In genomic region chr14:75277796-75278421, GRCh38 we compare ENCODE assay signal across 8 cellular contexts. TPM values are rescaled to one million over a fixed set of nuclear protein-coding genes. Genes with fewer than 3 reads are reported as not detected.
DNase-seq lines count a peak whose midpoint lies in the region; FAIRE-seq and TF ChIP-seq lines count a peak whose summit lies in the region.

No MANE protein-coding gene starts in this region.

- peak overlapping the region; percentile 78 for H3K4me3 Mint-ChIP-seq in T-helper 1 cell treated with Interleukin-12 subunit alpha and Interleukin-12 subunit beta and Interleukin-4 antibody, amounts not matched to agents 30 μg/mL and 1 μg/mL, for 36 hours

- no peak for FAIRE-seq in RCC 7860 (lab: Jason Lieb, UNC)

- H3K9me3 Mint-ChIP-seq in T-helper 1 cell treated with Interleukin-12 subunit alpha and Interleukin-12 subunit beta and Interleukin-4 antibody, amounts not matched to agents 30 μg/mL and 1 μg/mL, for 36 hours, result no peaks in the 10 kb centered on the region

- H3K27me3 Mint-ChIP-seq in T-helper 1 cell treated with Interleukin-12 subunit alpha and Interleukin-12 subunit beta and Interleukin-4 antibody, amounts not matched to agents 30 μg/mL and 1 μg/mL, for 36 hours (ENCODE audit: low read depth), result peaks cover 81% of the 10 kb centered on the region

- H3K4me3 ChIP-seq in coronary artery, result peak overlapping the region; percentile 93

- H3K36me3 Mint-ChIP-seq in T-helper 1 cell treated with Interleukin-12 subunit alpha and Interleukin-12 subunit beta and Interleukin-4 antibody, amounts not matched to agents 30 μg/mL and 1 μg/mL, for 36 hours (ENCODE audit: low read depth), result peaks cover 13% of the 10 kb centered on the region

- peak overlapping the region; percentile 100 for H3K27ac ChIP-seq in coronary artery

- TF ChIP-seq CTCF in coronary artery (IDR thresholded peaks at IDR 0.05), result no peak

- H3K4me1 Mint-ChIP-seq in T-helper 1 cell treated with Interleukin-12 subunit alpha and Interleukin-12 subunit beta and Interleukin-4 antibody, amounts not matched to agents 30 μg/mL and 1 μg/mL, for 36 hours (ENCODE audit: low read depth), result peaks cover 35% of the 10 kb centered on the region

- no peak for DNase-seq in T-helper 1 cell
- DNase-seq in NCI-H460 (ENCODE audit: extremely low read depth, low read depth), result peak; percentile 28
- no peak for DNase-seq in coronary artery (ENCODE audit: low spot score)
- DNase-seq in myocyte (ENCODE audit: low read depth), result peak; percentile 68
- DNase-seq in RCC 7860 (ENCODE audit: low spot score), result no peak
- DNase-seq in DMS153 treated with DMSO at 0.1 percent for 48 hours (lab: John Stamatoyannopoulos, UW; ENCODE audit: unreplicated experiment), result no peak
- DNase-seq in occipital lobe (lab: John Stamatoyannopoulos, UW), result no peak

- peak overlapping the region; percentile 96 for H3K27ac Mint-ChIP-seq in T-helper 1 cell treated with Interleukin-12 subunit alpha and Interleukin-12 subunit beta and Interleukin-4 antibody, amounts not matched to agents 30 μg/mL and 1 μg/mL, for 36 hours

RNA-seq across cellular contexts. Expression of gene FOS, which starts 0.7 kb away (rescaled TPM):
- total RNA-seq in NCI-H460 (2014; rRNA removed; shearing (Covaris generic)), result 16.4 and 18.7 TPM in 2 replicates
- polyA plus RNA-seq in NCI-H460 (2014; cell fraction: nucleus; rRNA removed), result 11.3 and 22.7 TPM in 2 replicates
- total RNA-seq in myocyte (22.7 and 26.5 TPM in 2 replicates), occipital lobe (51.2 TPM)
- 2.0 TPM for polyA plus RNA-seq in myocyte (2012)

Comparison
In these comparisons a context has a peak if more than half of its experiments do, and no peak if none do; other contexts are left out.
1. DNase-seq: peak in NCI-H460 (single experiment) and myocyte (single experiment); none in T-helper 1 cell (0 of 5), coronary artery (single experiment), RCC 7860 (single experiment), DMS153 treated with DMSO at 0.1 percent for 48 hours (single experiment) and occipital lobe (single experiment).